Comparison of ENCODE assay signal across 22 cellular contexts in the genomic region with DNA sequence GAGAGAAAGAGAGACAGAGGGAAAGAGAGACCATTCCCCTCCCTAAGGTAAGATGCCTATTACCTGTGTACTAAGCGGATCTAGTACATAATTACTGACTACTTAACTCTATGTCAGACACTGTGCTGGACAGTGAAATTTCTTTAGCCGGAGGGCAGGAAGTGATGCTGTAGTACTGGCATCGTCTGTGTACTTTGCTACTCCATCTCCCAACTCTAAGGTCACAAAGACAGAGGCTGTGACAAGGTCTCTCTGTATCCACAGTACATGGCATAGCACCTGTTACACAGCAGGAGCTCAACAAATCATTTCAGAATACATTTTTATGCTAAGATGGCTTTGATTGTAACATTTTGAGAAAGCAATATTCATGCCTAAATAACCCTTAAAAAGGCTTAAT. TPM values are rescaled to one million over a fixed set of nuclear protein-coding genes. Genes with fewer than 3 reads are reported as not detected.
"Had no signal": no experiment of that assay in that cellular context is flagged by ENCODE, and none has a peak within 500 bp of the region (broad histone marks: within the 10 kb centered on the region; RNA-seq: fewer than 3 reads in every experiment).

No MANE protein-coding gene starts in this region.

- H3K27ac ChIP-seq: colonic mucosa, hepatocyte, neural progenitor cell, parathyroid adenoma, upper lobe of left lung had no signal

- H3K4me3 Mint-ChIP-seq: activated naive CD4-positive, alpha-beta T cell treated with anti-CD3 and anti-CD28 coated beads for 36 hours; activated naive CD8-positive, alpha-beta T cell treated with anti-CD3 and anti-CD28 coated beads, Interleukin-2, amount 50 U/mL, for 24 hours; activated T-helper 17 cell treated with anti-CD3 and anti-CD28 coated beads, Interleukin-2, amount 50 U/mL, for 72 hours; naive B cell; neural progenitor cell had no signal

- H3K4me1 Mint-ChIP-seq: activated naive CD8-positive, alpha-beta T cell treated with anti-CD3 and anti-CD28 coated beads, Interleukin-2, amount 50 U/mL, for 24 hours; activated T-helper 17 cell treated with anti-CD3 and anti-CD28 coated beads, Interleukin-2, amount 50 U/mL, for 72 hours; naive B cell had no signal

- H3K4me1 ChIP-seq: colonic mucosa, upper lobe of left lung had no signal

- H3K36me3 Mint-ChIP-seq: naive B cell had no signal

- H3K27ac Mint-ChIP-seq: activated naive CD4-positive, alpha-beta T cell treated with anti-CD3 and anti-CD28 coated beads for 36 hours; activated naive CD8-positive, alpha-beta T cell treated with anti-CD3 and anti-CD28 coated beads, Interleukin-2, amount 50 U/mL, for 24 hours; activated T-helper 17 cell treated with anti-CD3 and anti-CD28 coated beads, Interleukin-2, amount 50 U/mL, for 72 hours; neural progenitor cell had no signal

- H3K4me3 ChIP-seq: colonic mucosa, hepatocyte, neural progenitor cell, smooth muscle cell, upper lobe of left lung had no signal

- H3K27me3 ChIP-seq: colonic mucosa, hepatocyte, upper lobe of left lung had no signal

- H3K4me2 ChIP-seq: hepatocyte, neural progenitor cell, smooth muscle cell had no signal

- H3K9me3 Mint-ChIP-seq: activated naive CD4-positive, alpha-beta T cell treated with anti-CD3 and anti-CD28 coated beads for 36 hours; activated naive CD8-positive, alpha-beta T cell treated with anti-CD3 and anti-CD28 coated beads, Interleukin-2, amount 50 U/mL, for 24 hours; neural progenitor cell had no signal

- H3K9me3 ChIP-seq: colonic mucosa, upper lobe of left lung had no signal

- H3K9ac ChIP-seq: neural progenitor cell, parathyroid adenoma had no signal

- ATAC-seq: activated naive CD8-positive, alpha-beta T cell treated with anti-CD3 and anti-CD28 coated beads, Interleukin-2, amount 50 U/mL, for 24 hours; activated T-helper 17 cell treated with anti-CD3 and anti-CD28 coated beads, Interleukin-2, amount 50 U/mL, for 72 hours had no signal

- H3K79me2 ChIP-seq: hepatocyte, parathyroid adenoma had no signal

- H2AFZ ChIP-seq: hepatocyte, neural progenitor cell, parathyroid adenoma had no signal

- H3K36me3 ChIP-seq: colonic mucosa, neural progenitor cell, upper lobe of left lung had no signal

- DNase-seq: activated CD4-positive, alpha-beta T cell treated with anti-CD3 and anti-CD28 coated beads, Interleukin-2, amount 50 U/mL, for 1 hour; activated CD4-positive, CD25-positive, alpha-beta regulatory T cell; activated naive CD4-positive, alpha-beta T cell treated with anti-CD3 and anti-CD28 coated beads for 36 hours; activated naive CD8-positive, alpha-beta T cell treated with anti-CD3 and anti-CD28 coated beads, Interleukin-2, amount 50 U/mL, for 24 hours; central memory CD4-positive, alpha-beta T cell; colonic mucosa; islet precursor cell; mammary epithelial cell; naive B cell; retina; stimulated activated CD4-positive, alpha-beta T cell treated with anti-CD3 and anti-CD28 coated beads, Interleukin-4, amount 100 ng/mL, for 4 hours; stimulated activated CD8-positive, alpha-beta memory T cell treated with anti-CD3 and anti-CD28 coated beads, Interleukin-4, amount 100 ng/mL, for 48 hours; stimulated activated naive CD4-positive, alpha-beta T cell treated with Interleukin-2 at 50 U/mL for 16 hours; substantia nigra; upper lobe of left lung had no signal

RNA-seq across cellular contexts. Expression of gene BLID, which starts 9.0 kb away (rescaled TPM):
- total RNA-seq: activated naive CD4-positive, alpha-beta T cell treated with anti-CD3 and anti-CD28 coated beads for 36 hours; activated T-helper 17 cell treated with anti-CD3 and anti-CD28 coated beads, Interleukin-2, amount 50 U/mL, for 72 hours; colonic mucosa; mononuclear cell had no signal
- polyA plus RNA-seq: esophagus, mammary epithelial cell had no signal
